Comparison of ENCODE assay signal across 21 cellular contexts in the genomic region with DNA sequence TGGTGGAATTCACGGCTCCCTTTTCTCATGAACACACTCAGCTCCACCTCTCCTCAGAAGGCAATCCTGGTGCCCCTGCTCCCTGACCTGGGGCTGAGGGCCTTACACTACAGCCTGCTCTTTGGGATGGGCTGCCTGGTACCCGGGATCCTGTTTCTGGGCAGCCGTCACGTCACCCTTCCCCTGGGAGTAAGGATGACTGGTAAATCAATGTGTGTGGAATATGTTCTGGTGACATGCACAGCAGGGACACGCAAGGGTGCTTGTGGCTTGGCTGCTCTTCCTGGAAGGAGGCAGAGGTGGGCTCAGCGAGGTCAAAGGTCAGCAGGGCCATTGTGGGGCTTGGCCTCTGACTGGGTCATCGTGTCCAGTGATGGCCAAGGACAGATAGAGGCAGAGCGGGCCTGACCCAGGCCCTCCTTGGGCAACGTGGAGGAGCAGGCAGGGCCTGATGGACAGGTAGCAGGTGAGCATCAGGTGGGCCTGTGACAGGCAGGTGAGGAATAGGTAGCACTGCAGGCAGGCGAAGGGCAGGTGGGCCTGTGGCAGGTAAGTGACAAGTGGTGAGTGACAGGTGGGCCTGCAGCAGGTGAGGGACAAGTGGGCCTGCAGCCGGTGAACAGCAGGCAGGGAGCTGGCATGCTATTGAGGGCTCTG.
"Had no signal": no experiment of that assay in that cellular context is flagged by ENCODE, and none has a peak within 500 bp of the region (broad histone marks: within the 10 kb centered on the region; RNA-seq: fewer than 3 reads in every experiment).

No MANE protein-coding gene starts in this region.

- H3K4me1 ChIP-seq: adrenal gland, ascending aorta, esophagus squamous epithelium, gastrocnemius medialis, left lung, pancreas, transverse colon, uterus had no signal

- DNase-seq: activated T-cell treated with anti-CD3 and anti-CD28 coated beads, Interleukin-2, amount 50 U/mL, for 1 hour; adrenal gland; brain microvascular endothelial cell; central memory CD4-positive, alpha-beta T cell; effector memory CD4-positive, alpha-beta T cell; esophagus squamous epithelium; gastrocnemius medialis; hippocampal formation; kidney glomerular epithelial cell; naive thymus-derived CD8-positive, alpha-beta T cell; pancreas; right cardiac atrium; stimulated activated CD4-positive, alpha-beta T cell treated with anti-CD3 and anti-CD28 coated beads, Interleukin-12 subunit alpha, Interleukin-12 subunit beta, amount 100 ng/mL, for 4 hours; T1000; transverse colon; uterus had no signal

- H3K36me3 ChIP-seq: adrenal gland, ascending aorta, brain microvascular endothelial cell, esophagus squamous epithelium, gastrocnemius medialis, left lung, pancreas, transverse colon, uterus had no signal

- H3K9me3 Mint-ChIP-seq: mesothelial cell of epicardium; naive thymus-derived CD8-positive, alpha-beta T cell; WTC11 had no signal

- H3K27ac Mint-ChIP-seq: activated naive CD8-positive, alpha-beta T cell; mesothelial cell of epicardium; naive thymus-derived CD8-positive, alpha-beta T cell; WTC11 had no signal

- ATAC-seq: gastrocnemius medialis; left lung; naive thymus-derived CD8-positive, alpha-beta T cell; pancreas; right cardiac atrium; WTC11 had no signal

- H3K4me3 Mint-ChIP-seq: activated naive CD8-positive, alpha-beta T cell; mesothelial cell of epicardium; naive thymus-derived CD8-positive, alpha-beta T cell; WTC11 had no signal

- H3K4me3 ChIP-seq: adrenal gland, ascending aorta, esophagus squamous epithelium, gastrocnemius medialis, left lung, pancreas, transverse colon, uterus had no signal

- H3K9me3 ChIP-seq: adrenal gland, ascending aorta, esophagus squamous epithelium, gastrocnemius medialis, left lung, pancreas, transverse colon, uterus had no signal

- H3K36me3 Mint-ChIP-seq: activated naive CD8-positive, alpha-beta T cell; mesothelial cell of epicardium; naive thymus-derived CD8-positive, alpha-beta T cell; WTC11 had no signal

- H3K4me1 Mint-ChIP-seq: naive thymus-derived CD8-positive, alpha-beta T cell; WTC11 had no signal

- H3K27ac ChIP-seq: adrenal gland, ascending aorta, brain microvascular endothelial cell, esophagus squamous epithelium, gastrocnemius medialis, left lung, pancreas, transverse colon, uterus had no signal

- H3K27me3 ChIP-seq: adrenal gland, ascending aorta, brain microvascular endothelial cell, gastrocnemius medialis, pancreas, transverse colon, uterus had no signal
